ENCODE assay signal across 32 cellular contexts in genomic region chr18:78101091-78101490, GRCh38.
"Had no signal": no experiment of that assay in that cellular context is flagged by ENCODE, and none has a peak within 500 bp of the region (broad histone marks: within the 10 kb centered on the region; RNA-seq: fewer than 3 reads in every experiment).

No MANE protein-coding gene starts in this region.

- H3K27ac ChIP-seq: adrenal gland, ascending aorta, body of pancreas, brain microvascular endothelial cell, breast epithelium, cardiac muscle cell had no signal

- H3K4me3 ChIP-seq: adrenal gland, ascending aorta, body of pancreas, breast epithelium, cardiac muscle cell had no signal

- H3K36me3 ChIP-seq: adrenal gland, ascending aorta, brain microvascular endothelial cell, breast epithelium, cardiac muscle cell had no signal

- H3K9me3 ChIP-seq: adrenal gland, ascending aorta, body of pancreas had no signal

- DNase-seq: activated effector memory CD4-positive, alpha-beta T cell treated with anti-CD3 and anti-CD28 coated beads, Interleukin-2, amount 50 U/mL, for 16 hours; activated effector memory CD4-positive, alpha-beta T cell treated with Interleukin-2 at 50 U/mL for 16 hours; activated gamma-delta T cell; activated gamma-delta T cell treated with Interleukin-2 at 50 U/mL for 16 hours; activated naive CD4-positive, alpha-beta T cell; activated naive CD4-positive, alpha-beta T cell treated with anti-CD3 and anti-CD28 coated beads for 36 hours; activated naive CD4-positive, alpha-beta T cell treated with anti-CD3 and anti-CD28 coated beads, Interleukin-2, amount 10 ng/mL, durations not matched to agents 7 days and 5 days; activated naive CD4-positive, alpha-beta T cell treated with anti-CD3 and anti-CD28 coated beads, Interleukin-2, amount 50 U/mL, for 16 hours; activated naive CD4-positive, alpha-beta T cell treated with Interleukin-2 at 50 U/mL for 16 hours; activated naive CD8-positive, alpha-beta T cell treated with anti-CD3 and anti-CD28 coated beads for 36 hours; activated naive CD8-positive, alpha-beta T cell treated with anti-CD3 and anti-CD28 coated beads, Interleukin-2, amount 10 ng/mL, durations not matched to agents 7 days and 5 days; activated naive CD8-positive, alpha-beta T cell treated with anti-CD3 and anti-CD28 coated beads, Interleukin-2, amount 50 U/mL, for 24 hours; activated T-cell treated with anti-CD3 and anti-CD28 coated beads, Interleukin-2, amount 50 U/mL, for 1 hour; activated T-cell treated with anti-CD3 and anti-CD28 coated beads, Interleukin-2, amount 50 U/mL, for 24 hours; activated T-cell treated with anti-CD3 and anti-CD28 coated beads, Interleukin-2, amount 50 U/mL, for 4 hours; activated T-cell treated with anti-CD3 and anti-CD28 coated beads, Interleukin-2, amount 50 U/mL, for 48 hours; activated T-cell treated with anti-CD3 and anti-CD28 coated beads, Interleukin-2, amount 50 U/mL, for 72 hours; adrenal gland; amniotic stem cell; amygdala; anterior cingulate cortex; aorta; body of pancreas; brain microvascular endothelial cell; caudate nucleus; central memory CD4-positive, alpha-beta T cell; cerebellar nuclear complex had no signal

- H3K27me3 ChIP-seq: adrenal gland, ascending aorta, body of pancreas, brain microvascular endothelial cell, breast epithelium, cardiac muscle cell had no signal

- H3K4me1 ChIP-seq: adrenal gland, ascending aorta, body of pancreas, breast epithelium had no signal

- ATAC-seq: activated naive CD4-positive, alpha-beta T cell treated with anti-CD3 and anti-CD28 coated beads, Interleukin-2, amount 50 U/mL, for 72 hours; activated naive CD8-positive, alpha-beta T cell treated with anti-CD3 and anti-CD28 coated beads, Interleukin-2, amount 50 U/mL, for 24 hours; activated T-cell treated with anti-CD3 and anti-CD28 coated beads, Interleukin-2, amount 50 U/mL, for 4 hours; activated T-cell treated with anti-CD3 and anti-CD28 coated beads, Interleukin-2, amount 50 U/mL, for 72 hours; activated T-helper 17 cell treated with anti-CD3 and anti-CD28 coated beads, Interleukin-2, amount 50 U/mL, for 72 hours; body of pancreas had no signal
